Comparison of ENCODE assay signal across 1 cellular context in genomic region chr5:421287-421880, GRCh38.
TF ChIP-seq lines count a peak whose summit lies in the region.

No MANE protein-coding gene starts in this region.

TF ChIP-seq in K562, 482 proteins besides CTCF, POLR2A, EP300 and RAD21:
- TF ChIP-seq, protein P1, sequence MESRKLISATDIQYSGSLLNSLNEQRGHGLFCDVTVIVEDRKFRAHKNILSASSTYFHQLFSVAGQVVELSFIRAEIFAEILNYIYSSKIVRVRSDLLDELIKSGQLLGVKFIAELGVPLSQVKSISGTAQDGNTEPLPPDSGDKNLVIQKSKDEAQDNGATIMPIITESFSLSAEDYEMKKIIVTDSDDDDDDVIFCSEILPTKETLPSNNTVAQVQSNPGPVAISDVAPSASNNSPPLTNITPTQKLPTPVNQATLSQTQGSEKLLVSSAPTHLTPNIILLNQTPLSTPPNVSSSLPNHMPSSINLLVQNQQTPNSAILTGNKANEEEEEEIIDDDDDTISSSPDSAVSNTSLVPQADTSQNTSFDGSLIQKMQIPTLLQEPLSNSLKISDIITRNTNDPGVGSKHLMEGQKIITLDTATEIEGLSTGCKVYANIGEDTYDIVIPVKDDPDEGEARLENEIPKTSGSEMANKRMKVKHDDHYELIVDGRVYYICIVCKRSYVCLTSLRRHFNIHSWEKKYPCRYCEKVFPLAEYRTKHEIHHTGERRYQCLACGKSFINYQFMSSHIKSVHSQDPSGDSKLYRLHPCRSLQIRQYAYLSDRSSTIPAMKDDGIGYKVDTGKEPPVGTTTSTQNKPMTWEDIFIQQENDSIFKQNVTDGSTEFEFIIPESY (CRISPR knock-in tag; IDR thresholded peaks at IDR 0.05) = peak; percentile 23; the same call in 1 of the 2 replicates
- TF ChIP-seq, protein P2, sequence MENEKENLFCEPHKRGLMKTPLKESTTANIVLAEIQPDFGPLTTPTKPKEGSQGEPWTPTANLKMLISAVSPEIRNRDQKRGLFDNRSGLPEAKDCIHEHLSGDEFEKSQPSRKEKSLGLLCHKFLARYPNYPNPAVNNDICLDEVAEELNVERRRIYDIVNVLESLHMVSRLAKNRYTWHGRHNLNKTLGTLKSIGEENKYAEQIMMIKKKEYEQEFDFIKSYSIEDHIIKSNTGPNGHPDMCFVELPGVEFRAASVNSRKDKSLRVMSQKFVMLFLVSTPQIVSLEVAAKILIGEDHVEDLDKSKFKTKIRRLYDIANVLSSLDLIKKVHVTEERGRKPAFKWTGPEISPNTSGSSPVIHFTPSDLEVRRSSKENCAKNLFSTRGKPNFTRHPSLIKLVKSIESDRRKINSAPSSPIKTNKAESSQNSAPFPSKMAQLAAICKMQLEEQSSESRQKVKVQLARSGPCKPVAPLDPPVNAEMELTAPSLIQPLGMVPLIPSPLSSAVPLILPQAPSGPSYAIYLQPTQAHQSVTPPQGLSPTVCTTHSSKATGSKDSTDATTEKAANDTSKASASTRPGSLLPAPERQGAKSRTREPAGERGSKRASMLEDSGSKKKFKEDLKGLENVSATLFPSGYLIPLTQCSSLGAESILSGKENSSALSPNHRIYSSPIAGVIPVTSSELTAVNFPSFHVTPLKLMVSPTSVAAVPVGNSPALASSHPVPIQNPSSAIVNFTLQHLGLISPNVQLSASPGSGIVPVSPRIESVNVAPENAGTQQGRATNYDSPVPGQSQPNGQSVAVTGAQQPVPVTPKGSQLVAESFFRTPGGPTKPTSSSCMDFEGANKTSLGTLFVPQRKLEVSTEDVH (IDR thresholded peaks at IDR 0.05; ENCODE audit: low read depth, partially characterized antibody) = no peak
TF ChIP-seq in K562: peak in this region for 1.
